ENCODE assay signal across 7 cellular contexts in the genomic region with DNA sequence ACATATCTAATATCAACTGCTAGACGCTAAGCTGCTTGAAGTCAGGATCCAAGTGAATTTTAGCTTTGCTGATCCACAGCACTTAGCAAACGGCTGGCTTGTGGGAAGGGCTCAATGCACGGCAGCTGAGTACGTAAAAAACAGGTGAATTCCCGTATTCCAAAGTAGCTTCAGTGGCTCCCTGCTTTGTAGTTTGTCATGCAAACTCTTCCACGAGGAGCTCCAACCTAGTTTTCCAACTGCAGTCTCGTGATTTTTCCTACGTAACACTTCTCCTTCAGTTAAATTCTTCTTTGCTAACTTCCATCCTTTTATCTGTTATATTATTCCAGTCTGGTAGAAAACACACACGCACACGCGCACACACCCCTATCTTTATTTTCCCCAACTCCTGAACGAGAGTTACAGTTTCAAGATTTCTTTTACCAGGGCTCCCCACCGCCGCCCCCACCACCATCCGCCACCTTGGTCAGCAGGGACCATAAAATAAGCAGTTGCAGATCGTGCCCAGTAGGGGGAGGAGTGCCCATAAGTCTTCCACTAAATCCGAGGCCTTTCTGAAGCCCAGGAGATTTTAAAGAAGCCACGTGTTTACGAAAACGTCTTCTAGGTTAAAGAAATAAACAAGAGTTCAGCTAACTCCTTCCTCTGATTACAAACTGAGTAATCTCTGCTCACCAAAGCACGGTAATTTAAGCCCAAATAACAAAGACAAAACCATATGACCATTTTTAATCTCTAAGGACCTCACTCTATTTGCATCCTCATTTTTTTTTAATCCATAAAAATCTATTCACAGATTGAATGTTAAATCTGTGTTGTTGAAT. TPM values are rescaled to one million over a fixed set of nuclear protein-coding genes. Genes with fewer than 3 reads are reported as not detected.
DNase-seq lines count a peak whose midpoint lies in the region; ATAC-seq lines count a peak whose summit lies in the region.

No MANE protein-coding gene starts in this region.

- DNase-seq in G401 (ENCODE audit: low spot score), result peak; percentile 73
- DNase-seq in NCI-H82 treated with DMSO at 0.1 percent for 48 hours (lab: John Stamatoyannopoulos, UW; ENCODE audit: unreplicated experiment), result peak; percentile 58
- DNase-seq in astrocyte of the hippocampus (ENCODE audit: low read depth, low spot score), result peak; percentile 81
- DNase-seq in iPS DF 19.7 (ENCODE audit: low read depth, low spot score), result peak; percentile 56
- peak; percentile 64 for DNase-seq in sciatic nerve (ENCODE audit: low spot score)

- ATAC-seq in GM19468 (IDR thresholded peaks at IDR 0.05; ENCODE audit: extremely low read depth, unreplicated experiment), result peak; percentile 36
- peak; percentile 61 for ATAC-seq in HG03520 (IDR thresholded peaks at IDR 0.05; ENCODE audit: unreplicated experiment)
- peak; percentile 90 for ATAC-seq in sciatic nerve

- intact Hi-C loops in sciatic nerve (cut with DNase I), result no loop called here

- in situ Hi-C loops in G401 (cut with HindIII; ENCODE audit: low sequenced_read_pairs), result no loop called here

RNA-seq across cellular contexts. Expression of a gene that starts 34.8 kb away (rescaled TPM):
- 42.1 and 50.0 TPM in 2 replicates for total RNA-seq in G401 (2014; rRNA removed; shearing (Covaris generic))
- 192 TPM for total RNA-seq in sciatic nerve

Comparison
In these comparisons a context has a peak if more than half of its experiments do, and no peak if none do; other contexts are left out.
1. Peak in every context shown above with its lines: DNase-seq and ATAC-seq.
2. ATAC-seq: peak in every context shown above with its lines; median percentile 90 in sciatic nerve; 61 in HG03520; 36 in GM19468.